21 cellular contexts compared by ENCODE assay signal in genomic region chr10:87612107-87612506, GRCh38.
"Had no signal": no experiment of that assay in that cellular context is flagged by ENCODE, and none has a peak within 500 bp of the region (broad histone marks: within the 10 kb centered on the region; RNA-seq: fewer than 3 reads in every experiment).

No MANE protein-coding gene starts in this region.

- H3K9me3 Mint-ChIP-seq: dendritic cell treated with granulocyte-macrophage colony-stimulating factor and Interleukin-4, amounts not matched to agents 40 ng/mL and 50 ng/mL, for 4 days; effector memory CD8-positive, alpha-beta T cell had no signal

- H3K27me3 Mint-ChIP-seq: dendritic cell treated with granulocyte-macrophage colony-stimulating factor and Interleukin-4, amounts not matched to agents 40 ng/mL and 50 ng/mL, for 4 days had no signal

- H3K27ac Mint-ChIP-seq: dendritic cell treated with granulocyte-macrophage colony-stimulating factor and Interleukin-4, amounts not matched to agents 40 ng/mL and 50 ng/mL, for 4 days; effector memory CD8-positive, alpha-beta T cell; mesothelial cell of epicardium had no signal

- H3K4me3 Mint-ChIP-seq: dendritic cell treated with granulocyte-macrophage colony-stimulating factor and Interleukin-4, amounts not matched to agents 40 ng/mL and 50 ng/mL, for 4 days; effector memory CD8-positive, alpha-beta T cell; mesothelial cell of epicardium had no signal

- ATAC-seq: effector memory CD8-positive, alpha-beta T cell; foreskin keratinocyte; gastroesophageal sphincter; heart left ventricle; left cardiac atrium; left lobe of liver; lower lobe of right lung; mucosa of descending colon had no signal

- H3K4me1 ChIP-seq: esophagus muscularis mucosa, foreskin keratinocyte, gastroesophageal sphincter, heart left ventricle, left ventricle myocardium inferior, lower lobe of right lung had no signal

- FAIRE-seq: colon, endothelial cell of umbilical vein, frontal cortex, islet of Langerhans, keratinocyte had no signal

- H3K27me3 ChIP-seq: esophagus muscularis mucosa, heart left ventricle had no signal

- H3K4me3 ChIP-seq: esophagus muscularis mucosa, gastroesophageal sphincter, heart left ventricle, left ventricle myocardium inferior, lower lobe of right lung, mucosa of descending colon had no signal

- H3K9me3 ChIP-seq: esophagus muscularis mucosa, heart left ventricle, lower lobe of right lung, mucosa of descending colon had no signal

- H3K27ac ChIP-seq: esophagus muscularis mucosa, foreskin keratinocyte, gastroesophageal sphincter, heart left ventricle, left ventricle myocardium inferior, lower lobe of right lung had no signal

- DNase-seq: cortex of kidney; effector CD8-positive, alpha-beta T cell; effector memory CD8-positive, alpha-beta T cell; foreskin keratinocyte; heart left ventricle; hippocampal formation; left cardiac atrium; left ventricle myocardium inferior; lower lobe of right lung; mesenchymal stem cell; mucosa of descending colon had no signal

- H3K36me3 ChIP-seq: esophagus muscularis mucosa, gastroesophageal sphincter, heart left ventricle, left ventricle myocardium inferior, lower lobe of right lung had no signal
